Comparison of ENCODE assay signal across 12 cellular contexts in the genomic region with DNA sequence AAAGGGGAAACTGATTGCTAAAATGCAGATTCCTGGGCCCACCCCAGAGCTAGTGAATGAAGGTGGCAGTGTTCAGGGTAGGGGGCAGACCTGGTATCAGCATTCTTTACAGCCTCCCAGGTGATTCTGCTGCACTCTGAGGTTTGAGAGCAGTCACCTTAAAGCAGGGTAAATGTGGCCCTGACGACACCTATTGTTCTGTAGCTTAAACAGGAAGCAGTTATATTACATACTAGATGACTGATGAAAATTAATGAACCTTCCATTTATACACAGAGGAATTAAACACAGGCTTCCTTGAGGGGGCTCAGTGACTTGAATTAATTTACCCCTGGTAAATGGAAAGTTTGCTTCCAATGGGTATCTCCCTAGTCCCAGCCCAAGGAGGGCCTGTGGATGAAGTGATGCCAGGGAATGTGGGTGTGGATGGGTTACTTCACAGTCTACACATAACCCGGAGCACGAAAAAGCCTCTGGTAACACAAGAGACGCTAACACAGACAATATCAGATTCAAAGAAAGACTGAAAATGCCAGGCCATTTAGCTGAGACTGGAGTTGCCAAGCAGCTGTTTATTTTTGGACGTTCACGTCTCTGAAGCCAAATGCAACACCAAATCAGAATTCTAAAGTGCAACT. TPM values are rescaled to one million over a fixed set of nuclear protein-coding genes. Genes with fewer than 3 reads are reported as not detected.
A peak's percentile ranks its signal among the peaks of the same experiment; 100 is the strongest.
DNase-seq lines count a peak whose midpoint lies in the region; ATAC-seq and TF ChIP-seq lines count a peak whose summit lies in the region.
"Had no signal": no experiment of that assay in that cellular context is flagged by ENCODE, and none has a peak within 500 bp of the region (broad histone marks: within the 10 kb centered on the region; RNA-seq: fewer than 3 reads in every experiment).

No MANE protein-coding gene starts in this region.

- H3K27ac ChIP-seq in upper lobe of left lung: peak overlapping the region in 3 of 4 donors; percentile 2 to 62 (median 49)

- peaks cover 6% of the 10 kb centered on the region for H3K4me1 Mint-ChIP-seq in activated CD4-positive, alpha-beta T cell treated with anti-CD3 and anti-CD28 coated beads for 36 hours
- no peaks in the 10 kb centered on the region for H3K4me1 Mint-ChIP-seq in activated CD4-positive, alpha-beta T cell treated with anti-CD3 and anti-CD28 coated beads, Interleukin-2, amount 10 ng/mL, durations not matched to agents 7 days and 5 days
- peaks cover 17% of the 10 kb centered on the region for H3K4me1 Mint-ChIP-seq in dendritic cell treated with granulocyte-macrophage colony-stimulating factor and Interleukin-4, amounts not matched to agents 40 ng/mL and 50 ng/mL, for 4 days (ENCODE audit: low read depth)

- DNase-seq in activated CD4-positive, alpha-beta T cell treated with anti-CD3 and anti-CD28 coated beads for 36 hours: no peak
- no peak for DNase-seq in activated CD4-positive, alpha-beta T cell treated with anti-CD3 and anti-CD28 coated beads, Interleukin-2, amount 10 ng/mL, durations not matched to agents 7 days and 5 days
- peak; percentile 76 for DNase-seq in myocyte (ENCODE audit: low read depth)
- no peak for DNase-seq in upper lobe of left lung
- no peak for DNase-seq in AG20443 (ENCODE audit: low spot score)
- no peak for DNase-seq in activated CD8-positive, alpha-beta memory T cell treated with anti-CD3 and anti-CD28 coated beads, Interleukin-2, amount 50 U/mL, for 48 hours
- no peak for DNase-seq in MV-4-11 (lab: John Stamatoyannopoulos, UW)
- DNase-seq: activated CD4-positive, alpha-beta memory T cell treated with anti-CD3 and anti-CD28 coated beads, Interleukin-2, amount 10 ng/mL, durations not matched to agents 7 days and 5 days; cerebellar nuclear complex; NCI-H146; stimulated activated CD4-positive, alpha-beta T cell treated with anti-CD3 and anti-CD28 coated beads, Interleukin-12 subunit alpha, Interleukin-12 subunit beta, amount 100 ng/mL, for 4 hours had no signal

- H3K4me1 ChIP-seq in upper lobe of left lung: peaks cover 22 to 43% (median 32%) of the 10 kb centered on the region in 4 donors

- H3K36me3 Mint-ChIP-seq in activated CD4-positive, alpha-beta T cell treated with anti-CD3 and anti-CD28 coated beads for 36 hours (ENCODE audit: low read depth): no peaks in the 10 kb centered on the region
- H3K36me3 Mint-ChIP-seq in activated CD4-positive, alpha-beta T cell treated with anti-CD3 and anti-CD28 coated beads, Interleukin-2, amount 10 ng/mL, durations not matched to agents 7 days and 5 days (ENCODE audit: low read depth): no peaks in the 10 kb centered on the region
- H3K36me3 Mint-ChIP-seq in dendritic cell treated with granulocyte-macrophage colony-stimulating factor and Interleukin-4, amounts not matched to agents 40 ng/mL and 50 ng/mL, for 4 days (ENCODE audit: low read depth): no peaks in the 10 kb centered on the region

- H3K36me3 ChIP-seq in upper lobe of left lung: no peaks in the 10 kb centered on the region

- H3K27me3 Mint-ChIP-seq in activated CD4-positive, alpha-beta T cell treated with anti-CD3 and anti-CD28 coated beads for 36 hours: peaks cover 12% of the 10 kb centered on the region
- H3K27me3 Mint-ChIP-seq in activated CD4-positive, alpha-beta T cell treated with anti-CD3 and anti-CD28 coated beads, Interleukin-2, amount 10 ng/mL, durations not matched to agents 7 days and 5 days: peaks cover 25% of the 10 kb centered on the region
- peaks cover 19% of the 10 kb centered on the region for H3K27me3 Mint-ChIP-seq in dendritic cell treated with granulocyte-macrophage colony-stimulating factor and Interleukin-4, amounts not matched to agents 40 ng/mL and 50 ng/mL, for 4 days

- H3K9me3 ChIP-seq in upper lobe of left lung: no peaks in the 10 kb centered on the region

- H3K27ac Mint-ChIP-seq in activated CD4-positive, alpha-beta T cell treated with anti-CD3 and anti-CD28 coated beads for 36 hours: no peak overlapping the region
- H3K27ac Mint-ChIP-seq in activated CD4-positive, alpha-beta T cell treated with anti-CD3 and anti-CD28 coated beads, Interleukin-2, amount 10 ng/mL, durations not matched to agents 7 days and 5 days: no peak overlapping the region
- peak overlapping the region; percentile 57 for H3K27ac Mint-ChIP-seq in dendritic cell treated with granulocyte-macrophage colony-stimulating factor and Interleukin-4, amounts not matched to agents 40 ng/mL and 50 ng/mL, for 4 days
- H3K27ac Mint-ChIP-seq: activated CD4-positive, alpha-beta memory T cell treated with anti-CD3 and anti-CD28 coated beads, Interleukin-2, amount 10 ng/mL, durations not matched to agents 7 days and 5 days had no signal

- CTCF ChIA-PET in activated CD4-positive, alpha-beta T cell treated with anti-CD3 and anti-CD28 coated beads for 36 hours (lab: Charles Lee): no interaction called here
- CTCF ChIA-PET in activated CD4-positive, alpha-beta T cell treated with anti-CD3 and anti-CD28 coated beads, Interleukin-2, amount 10 ng/mL, durations not matched to agents 7 days and 5 days (lab: Charles Lee): interaction anchor here (1.5 kb wide), 1 partner anchor 13 kb away, joined by 4 read pairs; no protein-coding TSS in a partner anchor

- TF ChIP-seq POLR2A in upper lobe of left lung (IDR thresholded peaks at IDR 0.05): no peak

- no peak for TF ChIP-seq CTCF in upper lobe of left lung (IDR thresholded peaks at IDR 0.05)

- H3K27me3 ChIP-seq in upper lobe of left lung: no peaks in the 10 kb centered on the region

- intact Hi-C loops in activated CD4-positive, alpha-beta T cell treated with anti-CD3 and anti-CD28 coated beads for 36 hours (cut with DNase I, micrococcal nuclease): no loop called here
- intact Hi-C loops in dendritic cell treated with granulocyte-macrophage colony-stimulating factor and Interleukin-4, amounts not matched to agents 40 ng/mL and 50 ng/mL, for 4 days (cut with micrococcal nuclease): no loop called here

- no peak overlapping the region for H3K4me3 Mint-ChIP-seq in activated CD4-positive, alpha-beta T cell treated with anti-CD3 and anti-CD28 coated beads for 36 hours
- no peak overlapping the region for H3K4me3 Mint-ChIP-seq in activated CD4-positive, alpha-beta T cell treated with anti-CD3 and anti-CD28 coated beads, Interleukin-2, amount 10 ng/mL, durations not matched to agents 7 days and 5 days
- no peak overlapping the region for H3K4me3 Mint-ChIP-seq in dendritic cell treated with granulocyte-macrophage colony-stimulating factor and Interleukin-4, amounts not matched to agents 40 ng/mL and 50 ng/mL, for 4 days
- H3K4me3 Mint-ChIP-seq: activated CD4-positive, alpha-beta memory T cell treated with anti-CD3 and anti-CD28 coated beads, Interleukin-2, amount 10 ng/mL, durations not matched to agents 7 days and 5 days had no signal

- POLR2A ChIA-PET in activated CD4-positive, alpha-beta T cell treated with anti-CD3 and anti-CD28 coated beads for 36 hours (lab: Charles Lee): no interaction called here
- POLR2A ChIA-PET in activated CD4-positive, alpha-beta T cell treated with anti-CD3 and anti-CD28 coated beads, Interleukin-2, amount 10 ng/mL, durations not matched to agents 7 days and 5 days (lab: Charles Lee): no interaction called here

- ATAC-seq in activated CD4-positive, alpha-beta T cell treated with anti-CD3 and anti-CD28 coated beads for 36 hours: peak; percentile 16
- peak in 1 of 2 donors; percentile 73 for ATAC-seq in upper lobe of left lung (ENCODE audit: low FRiP score in 2 of 2)

- no peak for TF ChIP-seq EP300 in upper lobe of left lung (IDR thresholded peaks at IDR 0.05)

- H3K9me3 Mint-ChIP-seq in activated CD4-positive, alpha-beta T cell treated with anti-CD3 and anti-CD28 coated beads for 36 hours (ENCODE audit: low read depth): no peaks in the 10 kb centered on the region
- no peaks in the 10 kb centered on the region for H3K9me3 Mint-ChIP-seq in activated CD4-positive, alpha-beta T cell treated with anti-CD3 and anti-CD28 coated beads, Interleukin-2, amount 10 ng/mL, durations not matched to agents 7 days and 5 days
- H3K9me3 Mint-ChIP-seq in dendritic cell treated with granulocyte-macrophage colony-stimulating factor and Interleukin-4, amounts not matched to agents 40 ng/mL and 50 ng/mL, for 4 days: no peaks in the 10 kb centered on the region
- H3K9me3 Mint-ChIP-seq: activated CD4-positive, alpha-beta memory T cell treated with anti-CD3 and anti-CD28 coated beads, Interleukin-2, amount 10 ng/mL, durations not matched to agents 7 days and 5 days had no signal

- H3K4me3 ChIP-seq in upper lobe of left lung: no peak overlapping the region

- WGBS in upper lobe of left lung, 2 donors: 44 to 46% methylated on average over 6 of the region's 6 CpGs

RNA-seq across cellular contexts. Expression of gene NUAK1, which starts 25.2 kb away (rescaled TPM):
- total RNA-seq in activated CD4-positive, alpha-beta T cell treated with anti-CD3 and anti-CD28 coated beads for 36 hours: not detected
- total RNA-seq in activated CD4-positive, alpha-beta T cell treated with anti-CD3 and anti-CD28 coated beads, Interleukin-2, amount 10 ng/mL, durations not matched to agents 7 days and 5 days: not detected
- total RNA-seq in myocyte: 40.7 and 66.7 TPM in 2 replicates
- polyA plus RNA-seq in myocyte (2012): 76.0 TPM
- 10 to 100 TPM in 4 of 6 donors, 1 to 10 TPM in 2; 7.1 to 28.7 (median 10.9) TPM for total RNA-seq in upper lobe of left lung
- total RNA-seq: activated CD4-positive, alpha-beta memory T cell treated with anti-CD3 and anti-CD28 coated beads, Interleukin-2, amount 10 ng/mL, durations not matched to agents 7 days and 5 days had no signal

Comparison
In these comparisons a context has a peak if more than half of its experiments do, and no peak if none do; other contexts are left out.
1. RNA of gene NUAK1, which starts 25.2 kb away (total RNA-seq): 40.7 to 66.7 TPM in myocyte and 7.1 to 28.7 TPM in upper lobe of left lung; not detected in activated CD4-positive, alpha-beta T cell treated with anti-CD3 and anti-CD28 coated beads for 36 hours and not detected in activated CD4-positive, alpha-beta T cell treated with anti-CD3 and anti-CD28 coated beads, Interleukin-2, amount 10 ng/mL, durations not matched to agents 7 days and 5 days; every median in the first group is over 4 times any median in the second.